10 cellular contexts compared by ENCODE assay signal in genomic region chr3:185420762-185421161, GRCh38. TPM values are rescaled to one million over a fixed set of nuclear protein-coding genes. Genes with fewer than 3 reads are reported as not detected.
DNase-seq lines count a peak whose midpoint lies in the region; ATAC-seq and TF ChIP-seq lines count a peak whose summit lies in the region.
"Had no signal": no experiment of that assay in that cellular context is flagged by ENCODE, and none has a peak within 500 bp of the region (broad histone marks: within the 10 kb centered on the region; RNA-seq: fewer than 3 reads in every experiment).

No MANE protein-coding gene starts in this region.

- no peak for TF ChIP-seq POLR2A in body of pancreas (IDR thresholded peaks at IDR 0.05)

- WGBS in body of pancreas, 2 donors: 28 to 40% methylated on average over 5 of the region's 5 CpGs

- H3K9me3 ChIP-seq in body of pancreas: no peaks in the 10 kb centered on the region

- DNase-seq in H4 (ENCODE audit: low spot score) (peak; percentile 81), NCI-H2081 treated with DMSO at 0.1 percent for 48 hours (lab: John Stamatoyannopoulos, UW) (peak; percentile 78), body of pancreas (peak; percentile 81 to 92 (median 86)), pons (ENCODE audit: low spot score) (peak; percentile 45), HK-2 (ENCODE audit: unreplicated experiment) (no peak), SK-N-DZ (ENCODE audit: low spot score) (no peak), NCI-H146 (lab: John Stamatoyannopoulos, UW) (no peak)
- DNase-seq: KG1; stimulated activated CD4-positive, alpha-beta T cell treated with anti-CD3 and anti-CD28 coated beads, Interleukin-2, amount 100 ng/mL, for 48 hours had no signal

- no peaks in the 10 kb centered on the region for H3K36me3 ChIP-seq in body of pancreas (replicated peaks in 1 of 2; ENCODE audit: insufficient read depth in 1 of 2, low read depth in 2 of 2)

- peak in 2 of 7 experiments; percentile 11 to 21 for TF ChIP-seq CTCF in body of pancreas (IDR thresholded peaks at IDR 0.05)

- H3K27ac ChIP-seq in body of pancreas: peak overlapping the region in 3 of 4 donors; percentile 61 to 79 (median 74)

- H3K4me3 ChIP-seq in body of pancreas: no peak overlapping the region

- no peaks in the 10 kb centered on the region for H3K27me3 ChIP-seq in body of pancreas

- ATAC-seq in body of pancreas (peak; percentile 95), GM21825 (IDR thresholded peaks at IDR 0.05; ENCODE audit: unreplicated experiment) (no peak)

- intact Hi-C loops in body of pancreas (cut with DNase I): no loop called here

- peaks cover 57% of the 10 kb centered on the region for H3K4me1 ChIP-seq in body of pancreas

RNA-seq across cellular contexts. Expression of gene MAP3K13, which starts 57.8 kb away (rescaled TPM):
- total RNA-seq in H4 (2014; rRNA removed; shearing (Covaris generic)): 34.3 and 47.7 TPM in 2 replicates
- total RNA-seq in body of pancreas: 10 to 100 TPM; 20.0 to 27.4 TPM
- 34.4 and 39.0 TPM in 2 replicates for polyA plus RNA-seq in SK-N-DZ (2014; cell fraction: cytosol; rRNA removed)
- polyA plus RNA-seq in SK-N-DZ (2014; cell fraction: nucleus; rRNA removed): 6.9 and 10.4 TPM in 2 replicates

Comparison
In these comparisons a context has a peak if more than half of its experiments do, and no peak if none do; other contexts are left out.
1. DNase-seq: peak in H4 (single experiment), NCI-H2081 treated with DMSO at 0.1 percent for 48 hours (single experiment), body of pancreas (4 of 4) and pons (single experiment); none in HK-2 (single experiment), SK-N-DZ (single experiment) and NCI-H146 (single experiment).